In genomic region chr1:175941164-175941563, GRCh38 we compare ENCODE assay signal across 33 cellular contexts.
"Had no signal": no experiment of that assay in that cellular context is flagged by ENCODE, and none has a peak within 500 bp of the region (broad histone marks: within the 10 kb centered on the region; RNA-seq: fewer than 3 reads in every experiment).

No MANE protein-coding gene starts in this region.

- ATAC-seq: activated CD8-positive, alpha-beta T cell treated with anti-CD3 and anti-CD28 coated beads for 36 hours; activated naive CD4-positive, alpha-beta T cell treated with anti-CD3 and anti-CD28 coated beads, Interleukin-2, amount 50 U/mL, for 72 hours; activated T-cell treated with anti-CD3 and anti-CD28 coated beads, Interleukin-2, amount 50 U/mL, for 4 hours; activated T-cell treated with anti-CD3 and anti-CD28 coated beads, Interleukin-2, amount 50 U/mL, for 72 hours; activated T-helper 17 cell treated with anti-CD3 and anti-CD28 coated beads, Interleukin-2, amount 50 U/mL, for 72 hours; body of pancreas had no signal

- H3K27me3 ChIP-seq: adrenal gland, body of pancreas, brain microvascular endothelial cell, breast epithelium had no signal

- H3K27ac ChIP-seq: adrenal gland, body of pancreas, brain microvascular endothelial cell, breast epithelium, VCaP had no signal

- H3K9me3 ChIP-seq: adrenal gland, body of pancreas, breast epithelium had no signal

- H3K4me3 ChIP-seq: adrenal gland, body of pancreas, breast epithelium had no signal

- H3K36me3 ChIP-seq: brain microvascular endothelial cell, breast epithelium had no signal

- DNase-seq: activated B cell treated with CpG ODN at 0.5 μM for 24 hours; activated CD4-positive, alpha-beta memory T cell treated with anti-CD3 and anti-CD28 coated beads for 36 hours; activated CD4-positive, alpha-beta T cell treated with anti-CD3 and anti-CD28 coated beads for 4 hours; activated CD4-positive, alpha-beta T cell treated with anti-CD3 and anti-CD28 coated beads, Interleukin-2, amount 10 ng/mL, durations not matched to agents 24 days and 14 days; activated CD4-positive, alpha-beta T cell treated with anti-CD3 and anti-CD28 coated beads, Interleukin-2, amount 50 U/mL, for 1 hour; activated CD4-positive, alpha-beta T cell treated with anti-CD3 and anti-CD28 coated beads, Interleukin-2, amount 50 U/mL, for 4 hours; activated CD4-positive, CD25-positive, alpha-beta regulatory T cell treated with anti-CD3 and anti-CD28 coated beads, Interleukin-2, amount 50 U/mL, for 72 hours; activated CD8-positive, alpha-beta memory T cell treated with anti-CD3 and anti-CD28 coated beads, Interleukin-2, amount 50 U/mL, for 4 hours; activated CD8-positive, alpha-beta T cell treated with anti-CD3 and anti-CD28 coated beads for 36 hours; activated effector memory CD4-positive, alpha-beta T cell treated with anti-CD3 and anti-CD28 coated beads, Interleukin-2, amount 50 U/mL, for 16 hours; activated gamma-delta T cell treated with Interleukin-2 at 50 U/mL for 16 hours; activated naive CD4-positive, alpha-beta T cell; activated naive CD4-positive, alpha-beta T cell treated with anti-CD3 and anti-CD28 coated beads for 36 hours; activated naive CD4-positive, alpha-beta T cell treated with anti-CD3 and anti-CD28 coated beads, Interleukin-2, amount 50 U/mL, for 16 hours; activated naive CD8-positive, alpha-beta T cell treated with anti-CD3 and anti-CD28 coated beads for 36 hours; activated T-cell treated with anti-CD3 and anti-CD28 coated beads for 4 hours; activated T-cell treated with anti-CD3 and anti-CD28 coated beads, Interleukin-2, amount 50 U/mL, for 1 hour; activated T-cell treated with anti-CD3 and anti-CD28 coated beads, Interleukin-2, amount 50 U/mL, for 4 hours; activated T-cell treated with anti-CD3 and anti-CD28 coated beads, Interleukin-2, amount 50 U/mL, for 72 hours; adrenal gland; amniotic stem cell; aorta; body of pancreas; brain microvascular endothelial cell; central memory CD4-positive, alpha-beta T cell; SW 1271; T-helper 1 cell; T-helper 2 cell; T-helper 9 cell had no signal

- H3K4me1 ChIP-seq: adrenal gland, body of pancreas, breast epithelium had no signal
